Comparison of ENCODE assay signal across 1 cellular context in the genomic region with DNA sequence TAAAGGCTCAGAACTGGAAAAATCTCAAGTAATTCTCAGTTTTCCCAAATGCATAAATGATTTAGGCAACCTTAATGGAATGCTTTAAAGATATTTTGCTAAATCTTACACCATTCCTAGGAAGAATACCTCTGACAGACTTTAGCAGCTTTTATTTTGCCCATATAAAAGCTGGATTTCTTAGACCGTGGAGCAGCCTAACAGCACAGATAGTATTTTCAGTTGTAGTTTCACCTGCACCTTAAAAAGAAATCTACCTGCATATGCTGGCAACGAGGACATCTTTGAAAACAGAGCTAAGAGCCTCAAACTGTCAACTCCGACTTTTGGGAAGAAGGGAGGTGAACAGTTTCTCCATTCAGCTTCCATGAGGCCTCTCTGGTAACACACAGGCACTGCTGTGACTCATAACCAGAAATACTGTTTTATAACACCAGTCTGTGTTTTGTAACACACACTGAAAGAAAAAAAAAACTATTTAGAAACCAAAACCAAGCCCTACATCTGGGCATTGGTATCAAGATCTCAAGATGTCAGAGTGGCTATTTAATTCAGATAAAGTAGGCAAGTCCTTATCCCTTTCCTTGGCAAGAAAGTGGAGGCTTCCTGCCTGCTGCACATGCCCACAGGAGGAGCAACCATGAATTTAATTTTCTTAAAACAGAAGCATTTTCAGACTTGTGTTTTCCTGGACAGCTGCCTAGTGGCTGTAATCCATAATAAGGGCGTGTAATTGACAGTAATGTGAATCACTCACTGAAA.
TF ChIP-seq lines count a peak whose summit lies in the region.

No MANE protein-coding gene starts in this region.

TF ChIP-seq in GM23338, 12 proteins besides CTCF, POLR2A, EP300 and RAD21 (continued from another document):
- TF ChIP-seq, protein P1, sequence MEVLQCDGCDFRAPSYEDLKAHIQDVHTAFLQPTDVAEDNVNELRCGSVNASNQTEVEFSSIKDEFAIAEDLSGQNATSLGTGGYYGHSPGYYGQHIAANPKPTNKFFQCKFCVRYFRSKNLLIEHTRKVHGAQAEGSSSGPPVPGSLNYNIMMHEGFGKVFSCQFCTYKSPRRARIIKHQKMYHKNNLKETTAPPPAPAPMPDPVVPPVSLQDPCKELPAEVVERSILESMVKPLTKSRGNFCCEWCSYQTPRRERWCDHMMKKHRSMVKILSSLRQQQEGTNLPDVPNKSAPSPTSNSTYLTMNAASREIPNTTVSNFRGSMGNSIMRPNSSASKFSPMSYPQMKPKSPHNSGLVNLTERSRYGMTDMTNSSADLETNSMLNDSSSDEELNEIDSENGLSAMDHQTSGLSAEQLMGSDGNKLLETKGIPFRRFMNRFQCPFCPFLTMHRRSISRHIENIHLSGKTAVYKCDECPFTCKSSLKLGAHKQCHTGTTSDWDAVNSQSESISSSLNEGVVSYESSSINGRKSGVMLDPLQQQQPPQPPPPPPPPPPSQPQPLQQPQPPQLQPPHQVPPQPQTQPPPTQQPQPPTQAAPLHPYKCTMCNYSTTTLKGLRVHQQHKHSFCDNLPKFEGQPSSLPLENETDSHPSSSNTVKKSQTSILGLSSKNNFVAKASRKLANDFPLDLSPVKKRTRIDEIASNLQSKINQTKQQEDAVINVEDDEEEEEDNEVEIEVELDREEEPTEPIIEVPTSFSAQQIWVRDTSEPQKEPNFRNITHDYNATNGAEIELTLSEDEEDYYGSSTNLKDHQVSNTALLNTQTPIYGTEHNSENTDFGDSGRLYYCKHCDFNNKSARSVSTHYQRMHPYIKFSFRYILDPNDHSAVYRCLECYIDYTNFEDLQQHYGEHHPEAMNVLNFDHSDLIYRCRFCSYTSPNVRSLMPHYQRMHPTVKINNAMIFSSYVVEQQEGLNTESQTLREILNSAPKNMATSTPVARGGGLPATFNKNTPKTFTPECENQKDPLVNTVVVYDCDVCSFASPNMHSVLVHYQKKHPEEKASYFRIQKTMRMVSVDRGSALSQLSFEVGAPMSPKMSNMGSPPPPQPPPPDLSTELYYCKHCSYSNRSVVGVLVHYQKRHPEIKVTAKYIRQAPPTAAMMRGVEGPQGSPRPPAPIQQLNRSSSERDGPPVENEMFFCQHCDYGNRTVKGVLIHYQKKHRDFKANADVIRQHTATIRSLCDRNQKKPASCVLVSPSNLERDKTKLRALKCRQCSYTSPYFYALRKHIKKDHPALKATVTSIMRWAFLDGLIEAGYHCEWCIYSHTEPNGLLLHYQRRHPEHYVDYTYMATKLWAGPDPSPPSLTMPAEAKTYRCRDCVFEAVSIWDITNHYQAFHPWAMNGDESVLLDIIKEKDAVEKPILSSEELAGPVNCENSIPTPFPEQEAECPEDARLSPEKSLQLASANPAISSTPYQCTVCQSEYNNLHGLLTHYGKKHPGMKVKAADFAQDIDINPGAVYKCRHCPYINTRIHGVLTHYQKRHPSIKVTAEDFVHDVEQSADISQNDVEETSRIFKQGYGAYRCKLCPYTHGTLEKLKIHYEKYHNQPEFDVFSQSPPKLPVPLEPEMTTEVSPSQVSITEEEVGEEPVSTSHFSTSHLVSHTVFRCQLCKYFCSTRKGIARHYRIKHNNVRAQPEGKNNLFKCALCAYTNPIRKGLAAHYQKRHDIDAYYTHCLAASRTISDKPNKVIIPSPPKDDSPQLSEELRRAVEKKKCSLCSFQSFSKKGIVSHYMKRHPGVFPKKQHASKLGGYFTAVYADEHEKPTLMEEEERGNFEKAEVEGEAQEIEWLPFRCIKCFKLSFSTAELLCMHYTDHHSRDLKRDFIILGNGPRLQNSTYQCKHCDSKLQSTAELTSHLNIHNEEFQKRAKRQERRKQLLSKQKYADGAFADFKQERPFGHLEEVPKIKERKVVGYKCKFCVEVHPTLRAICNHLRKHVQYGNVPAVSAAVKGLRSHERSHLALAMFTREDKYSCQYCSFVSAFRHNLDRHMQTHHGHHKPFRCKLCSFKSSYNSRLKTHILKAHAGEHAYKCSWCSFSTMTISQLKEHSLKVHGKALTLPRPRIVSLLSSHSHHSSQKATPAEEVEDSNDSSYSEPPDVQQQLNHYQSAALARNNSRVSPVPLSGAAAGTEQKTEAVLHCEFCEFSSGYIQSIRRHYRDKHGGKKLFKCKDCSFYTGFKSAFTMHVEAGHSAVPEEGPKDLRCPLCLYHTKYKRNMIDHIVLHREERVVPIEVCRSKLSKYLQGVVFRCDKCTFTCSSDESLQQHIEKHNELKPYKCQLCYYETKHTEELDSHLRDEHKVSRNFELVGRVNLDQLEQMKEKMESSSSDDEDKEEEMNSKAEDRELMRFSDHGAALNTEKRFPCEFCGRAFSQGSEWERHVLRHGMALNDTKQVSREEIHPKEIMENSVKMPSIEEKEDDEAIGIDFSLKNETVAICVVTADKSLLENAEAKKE (CRISPR knock-in tag; IDR thresholded peaks at IDR 0.05) = no peak
- TF ChIP-seq NANOG (IDR thresholded peaks at IDR 0.05; ENCODE audit: borderline replicate concordance) (no peak), STAT1 (IDR thresholded peaks at IDR 0.05; ENCODE audit: unreplicated experiment) (no peak)
- TF ChIP-seq, protein P2, sequence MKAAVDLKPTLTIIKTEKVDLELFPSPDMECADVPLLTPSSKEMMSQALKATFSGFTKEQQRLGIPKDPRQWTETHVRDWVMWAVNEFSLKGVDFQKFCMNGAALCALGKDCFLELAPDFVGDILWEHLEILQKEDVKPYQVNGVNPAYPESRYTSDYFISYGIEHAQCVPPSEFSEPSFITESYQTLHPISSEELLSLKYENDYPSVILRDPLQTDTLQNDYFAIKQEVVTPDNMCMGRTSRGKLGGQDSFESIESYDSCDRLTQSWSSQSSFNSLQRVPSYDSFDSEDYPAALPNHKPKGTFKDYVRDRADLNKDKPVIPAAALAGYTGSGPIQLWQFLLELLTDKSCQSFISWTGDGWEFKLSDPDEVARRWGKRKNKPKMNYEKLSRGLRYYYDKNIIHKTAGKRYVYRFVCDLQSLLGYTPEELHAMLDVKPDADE (IDR thresholded peaks at IDR 0.05) = no peak
